ENCODE assay signal across 10 cellular contexts in the genomic region with DNA sequence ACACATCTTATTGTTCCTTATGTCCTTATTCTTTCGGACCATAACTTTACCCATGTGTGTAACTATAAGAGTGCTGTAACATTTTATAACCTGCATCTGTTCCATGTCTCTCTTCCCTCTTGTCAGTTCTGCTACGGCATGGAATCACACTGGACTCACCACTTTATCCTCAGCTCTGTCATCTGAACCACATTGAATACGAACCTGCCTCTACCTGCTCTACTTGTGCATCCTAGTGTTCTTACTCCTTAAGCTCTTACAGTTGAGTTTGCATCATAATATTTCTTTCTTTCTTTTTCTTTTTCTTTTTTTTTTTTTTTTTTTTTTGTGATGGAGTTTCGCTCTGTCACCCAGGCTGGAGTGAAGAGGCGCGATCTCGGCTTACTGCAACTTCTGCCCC.
"Had no signal": no experiment of that assay in that cellular context is flagged by ENCODE, and none has a peak within 500 bp of the region (broad histone marks: within the 10 kb centered on the region; RNA-seq: fewer than 3 reads in every experiment).

No MANE protein-coding gene starts in this region.

- H3K9ac ChIP-seq: GM23248 had no signal

- H3K4me3 Mint-ChIP-seq: H9, HFFc6 had no signal

- H3K4me1 Mint-ChIP-seq: H9 had no signal

- H3K36me3 ChIP-seq: HAP-1 had no signal

- H3K9me3 Mint-ChIP-seq: H9 had no signal

- H3K9me3 ChIP-seq: HAP-1 had no signal

- DNase-seq: GM23248, GOT3, H7, H9, HCEC 1CT, HFFc6 had no signal

- H3K4me3 ChIP-seq: GM23248, HAP-1 had no signal

- H3K4me1 ChIP-seq: HAP-1 had no signal

- FAIRE-seq: H1, H54 had no signal

- H3K27ac Mint-ChIP-seq: H9, HFFc6 had no signal

- H2AFZ ChIP-seq: GM23248 had no signal

- H3K27ac ChIP-seq: GM23248 had no signal

- ATAC-seq: HCT116 had no signal
